Comparison of ENCODE assay signal across 9 cellular contexts in the genomic region with DNA sequence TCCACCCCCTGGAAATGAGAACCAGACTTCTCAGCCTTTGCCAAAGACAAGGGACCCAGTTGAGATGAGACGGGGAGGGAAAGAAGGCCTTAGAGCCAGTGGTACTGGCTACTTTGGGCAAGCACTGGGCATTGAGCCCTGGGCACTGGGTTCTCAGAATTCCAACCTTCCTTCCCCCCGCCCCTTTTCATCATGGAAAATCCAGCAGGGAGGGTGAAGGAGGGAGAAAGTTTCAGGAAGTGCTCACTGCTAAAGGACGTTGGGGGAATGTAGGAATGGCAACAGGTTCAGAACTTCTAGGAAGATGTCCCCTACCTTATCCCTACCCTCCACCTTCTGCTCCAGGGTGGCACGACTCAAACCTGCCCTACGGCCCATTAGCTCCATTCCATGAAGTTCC. TPM values are rescaled to one million over a fixed set of nuclear protein-coding genes. Genes with fewer than 3 reads are reported as not detected.
DNase-seq lines count a peak whose midpoint lies in the region; ATAC-seq and TF ChIP-seq lines count a peak whose summit lies in the region.
"Had no signal": no experiment of that assay in that cellular context is flagged by ENCODE, and none has a peak within 500 bp of the region (broad histone marks: within the 10 kb centered on the region; RNA-seq: fewer than 3 reads in every experiment).

No MANE protein-coding gene starts in this region.

- no peaks in the 10 kb centered on the region for H3K27me3 Mint-ChIP-seq in CD4-positive, alpha-beta T cell

- H3K9me3 Mint-ChIP-seq in CD4-positive, alpha-beta T cell = no peaks in the 10 kb centered on the region

- H4K12ac ChIP-seq in trophoblast cell (ENCODE audit: low read depth, low read length) = no peak overlapping the region

- H3K18ac ChIP-seq in trophoblast cell (ENCODE audit: low read length) = no peak overlapping the region

- H3K9me3 ChIP-seq in CD4-positive, alpha-beta T cell (ENCODE audit: control insufficient read depth, low read length) = no peaks in the 10 kb centered on the region
- no peaks in the 10 kb centered on the region for H3K9me3 ChIP-seq in RWPE2 (ENCODE audit: severe bottlenecking)
- H3K9me3 ChIP-seq in trophoblast cell (ENCODE audit: insufficient read depth, low read depth, low read length) = no peaks in the 10 kb centered on the region

- H3K4me2 ChIP-seq in trophoblast cell (ENCODE audit: low read length) = no peak overlapping the region

- H3K9ac ChIP-seq in trophoblast cell (ENCODE audit: low read length) = no peak overlapping the region

- H3K4ac ChIP-seq in trophoblast cell (ENCODE audit: low read depth, low read length) = no peak overlapping the region

- no peak overlapping the region for H2BK12ac ChIP-seq in trophoblast cell (ENCODE audit: low read length)

- POLR2A ChIA-PET in CD4-positive, alpha-beta T cell (lab: Charles Lee) = interaction anchor here (0.6 to 4.3 kb wide), 6 partner anchors 8 to 40 kb away, joined by 3 to 27 read pairs (median 4); a partner anchor contains a TSS

- no peak overlapping the region for H2BK5ac ChIP-seq in trophoblast cell (ENCODE audit: low read depth, low read length, poor library complexity)

- peaks cover 5% of the 10 kb centered on the region for H3K79me2 ChIP-seq in trophoblast cell (ENCODE audit: control insufficient read depth, insufficient read depth, low read length, poor library complexity)

- WGBS in trophoblast cell (ENCODE audit: extremely low coverage, insufficient coverage, insufficient read length) = no CpG with 5 or more reads among the region's 5 CpGs

- no peak overlapping the region for H3K14ac ChIP-seq in trophoblast cell (ENCODE audit: low read length)

- H4K91ac ChIP-seq in trophoblast cell (ENCODE audit: low read depth, low read length) = no peak overlapping the region

- ATAC-seq in CD4-positive, alpha-beta T cell (ENCODE audit: poor library complexity) = no peak
- ATAC-seq in RWPE2 (ENCODE audit: low read depth) (no peak), HG02970 (IDR thresholded peaks at IDR 0.05; ENCODE audit: low FRiP score, unreplicated experiment) (no peak), HG03108 (IDR thresholded peaks at IDR 0.05; ENCODE audit: unreplicated experiment) (no peak)

- CTCF ChIA-PET in CD4-positive, alpha-beta T cell (lab: Charles Lee) = interaction anchor here (1.7 kb wide), 1 partner anchor 21 kb away, joined by 4 read pairs; no protein-coding TSS in a partner anchor

- no peak overlapping the region for H2BK120ac ChIP-seq in trophoblast cell (ENCODE audit: insufficient read depth, low read length, poor library complexity)

- H3K79me1 ChIP-seq in trophoblast cell (ENCODE audit: low read length) = peaks cover 21% of the 10 kb centered on the region

- H3K27ac ChIP-seq in CD4-positive, alpha-beta T cell (ENCODE audit: low read depth, low read length) = no peak overlapping the region
- H3K27ac ChIP-seq in RWPE2 (ENCODE audit: poor library complexity, severe bottlenecking) (peak overlapping the region; percentile 95), trophoblast cell (ENCODE audit: low read depth, low read length) (no peak overlapping the region)

- no peak for TF ChIP-seq CTCF in CD4-positive, alpha-beta T cell (IDR thresholded peaks at IDR 0.05)
- no peak for TF ChIP-seq CTCF in RWPE2 (IDR thresholded peaks at IDR 0.05; ENCODE audit: poor library complexity, severe bottlenecking)

- H2AK5ac ChIP-seq in trophoblast cell (ENCODE audit: low read length) = peak overlapping the region; percentile 3

- no peak for DNase-seq in CD4-positive, alpha-beta T cell
- no peak for DNase-seq in RWPE2 (ENCODE audit: low spot score)
- peak; percentile 83 for DNase-seq in fibroblast of gingiva (ENCODE audit: low read depth)
- no peak for DNase-seq in trophoblast cell
- DNase-seq in NCI-H774 (lab: John Stamatoyannopoulos, UW) = no peak
- DNase-seq in DMS53 treated with DMSO at 0.1 percent for 48 hours (lab: John Stamatoyannopoulos, UW; ENCODE audit: unreplicated experiment) = no peak
- DNase-seq: activated CD4-positive, CD25-positive, alpha-beta regulatory T cell had no signal

- no peak overlapping the region for H2AFZ ChIP-seq in trophoblast cell (ENCODE audit: insufficient read depth, low read length, poor library complexity)

- H3K4me1 ChIP-seq in RWPE2 (ENCODE audit: insufficient read depth, poor library complexity, severe bottlenecking) (peaks cover 32% of the 10 kb centered on the region), trophoblast cell (ENCODE audit: control insufficient read depth in 1 of 2, insufficient read depth in 2 of 2, low read length in 2 of 2) (peaks cover 39 to 49% of the 10 kb centered on the region in 2 experiments)

- no peaks in the 10 kb centered on the region for H3K36me3 ChIP-seq in RWPE2 (ENCODE audit: low read depth)
- peaks cover 0 to 5% of the 10 kb centered on the region in 2 experiments for H3K36me3 ChIP-seq in trophoblast cell (ENCODE audit: control insufficient read depth in 1 of 2, insufficient read depth in 2 of 2, low read length in 2 of 2)

- peaks cover 21% of the 10 kb centered on the region for H3K36me3 Mint-ChIP-seq in CD4-positive, alpha-beta T cell (ENCODE audit: low read depth)

- no peaks in the 10 kb centered on the region for H3K27me3 ChIP-seq in CD4-positive, alpha-beta T cell (ENCODE audit: control insufficient read depth, insufficient read depth, low read length)
- no peaks in the 10 kb centered on the region for H3K27me3 ChIP-seq in RWPE2 (ENCODE audit: insufficient read depth, poor library complexity, severe bottlenecking)
- no peaks in the 10 kb centered on the region for H3K27me3 ChIP-seq in trophoblast cell (ENCODE audit: insufficient read depth, low read length)

- intact Hi-C loops in CD4-positive, alpha-beta T cell (cut with DNase I, micrococcal nuclease) = loop anchor here in 1 of 2 experiments (5.0 kb wide), 1 partner anchor 38 kb away; a partner anchor contains a TSS

- no peak overlapping the region for H4K8ac ChIP-seq in trophoblast cell (ENCODE audit: low read depth, low read length)

- H3K27ac Mint-ChIP-seq in CD4-positive, alpha-beta T cell = peak overlapping the region; percentile 96

- peak overlapping the region; percentile 98 for H3K4me3 Mint-ChIP-seq in CD4-positive, alpha-beta T cell

- no peak overlapping the region for H3K23ac ChIP-seq in trophoblast cell (ENCODE audit: low read length)

- peaks cover 21% of the 10 kb centered on the region for H3K4me1 Mint-ChIP-seq in CD4-positive, alpha-beta T cell (ENCODE audit: low read depth)

- peak overlapping the region; percentile 44 for H3K4me3 ChIP-seq in RWPE2 (ENCODE audit: severe bottlenecking)
- no peak overlapping the region for H3K4me3 ChIP-seq in trophoblast cell (ENCODE audit: low read depth, low read length)

RNA-seq across cellular contexts. Expression of a gene that starts 4.2 kb away (rescaled TPM):
- total RNA-seq in CD4-positive, alpha-beta T cell = 1 to 10 TPM; 2.3 to 3.0 TPM
- polyA plus RNA-seq in trophoblast cell (2013) = 2.8 and 5.7 TPM in 2 replicates

RNA-seq across cellular contexts. Expression of a gene that starts 33.5 kb away (rescaled TPM):
- total RNA-seq in CD4-positive, alpha-beta T cell = 10 to 100 TPM; 17.7 to 21.0 TPM
- polyA plus RNA-seq in trophoblast cell (2013) = 7.1 and 7.5 TPM in 2 replicates

RNA-seq across cellular contexts. Expression of a gene that starts 39.4 kb away (rescaled TPM):
- total RNA-seq in CD4-positive, alpha-beta T cell = 100 to 1,000 TPM; 794 to 806 TPM
- polyA plus RNA-seq in trophoblast cell (2013) = 342 and 356 TPM in 2 replicates

RNA-seq across cellular contexts. Expression of a gene that starts 51.8 kb away (rescaled TPM):
- total RNA-seq in CD4-positive, alpha-beta T cell = under 1 TPM in 1 of 2 experiments, not detected in 1; 0.49 TPM
- 0.07 and 0.12 TPM in 2 replicates for polyA plus RNA-seq in trophoblast cell (2013)

RNA-seq across cellular contexts. Expression of a gene that starts 57.6 kb away (rescaled TPM):
- under 1 TPM; 0.22 to 0.49 TPM for total RNA-seq in CD4-positive, alpha-beta T cell
- not detected in 2 replicates for polyA plus RNA-seq in trophoblast cell (2013)
